Comparison of ENCODE assay signal across 16 cellular contexts in genomic region chr2:45554764-45555163, GRCh38. TPM values are rescaled to one million over a fixed set of nuclear protein-coding genes. Genes with fewer than 3 reads are reported as not detected.
DNase-seq lines count a peak whose midpoint lies in the region; ATAC-seq, FAIRE-seq and TF ChIP-seq lines count a peak whose summit lies in the region.
"Had no signal": no experiment of that assay in that cellular context is flagged by ENCODE, and none has a peak within 500 bp of the region (broad histone marks: within the 10 kb centered on the region; RNA-seq: fewer than 3 reads in every experiment).

No MANE protein-coding gene starts in this region.

- H2AFZ ChIP-seq in ACC112 (ENCODE audit: low read length, unreplicated experiment) = no peak overlapping the region
- no peak overlapping the region for H2AFZ ChIP-seq in PC-9
- H2AFZ ChIP-seq: parathyroid adenoma had no signal

- H3K36me3 Mint-ChIP-seq in activated naive CD8-positive, alpha-beta T cell = peaks cover 31% of the 10 kb centered on the region

- H3K9me3 ChIP-seq in BE2C (no peaks in the 10 kb centered on the region), PC-9 (ENCODE audit: insufficient read depth, low read depth) (no peaks in the 10 kb centered on the region)
- H3K9me3 ChIP-seq: heart right ventricle, lower lobe of right lung, SJCRH30 had no signal

- no peaks in the 10 kb centered on the region for H3K9me2 ChIP-seq in PC-9 (ENCODE audit: insufficient read depth)

- H3F3A ChIP-seq in PC-9 (ENCODE audit: insufficient read depth, low read depth) = no peaks in the 10 kb centered on the region

- CTCF ChIA-PET in PC-9 (lab: Charles Lee) = interaction anchor here (0.6 kb wide), 1 partner anchor 65 kb away, joined by 3 read pairs; no protein-coding TSS in a partner anchor

- no peak for TF ChIP-seq CTCF in BE2C (IDR thresholded peaks at IDR 0.05; ENCODE audit: low read depth, low read length)
- no peak for TF ChIP-seq CTCF in PC-9 (conservative IDR thresholded peaks at IDR 0.05)

- peaks cover 2% of the 10 kb centered on the region for H3K79me2 ChIP-seq in ACC112 (ENCODE audit: control insufficient read depth, insufficient read depth, low read length, unreplicated experiment)
- H3K79me2 ChIP-seq in PC-9 (ENCODE audit: low read depth) = no peaks in the 10 kb centered on the region

- peak overlapping the region; percentile 87 for H3K27ac ChIP-seq in ACC112 (ENCODE audit: low read depth, low read length)
- no peak overlapping the region for H3K27ac ChIP-seq in PC-9
- H3K27ac ChIP-seq: dorsolateral prefrontal cortex, heart right ventricle, lower lobe of right lung, parathyroid adenoma, SJCRH30 had no signal

- ATAC-seq in GM21529 (IDR thresholded peaks at IDR 0.05; ENCODE audit: unreplicated experiment) = no peak
- ATAC-seq: heart right ventricle, HepG2, lower lobe of right lung had no signal

- no peak overlapping the region for H3K4me2 ChIP-seq in PC-9

- peak overlapping the region; percentile 47 for H3K27ac Mint-ChIP-seq in activated naive CD8-positive, alpha-beta T cell

- H4K20me1 ChIP-seq in PC-9 (ENCODE audit: insufficient read depth) = no peaks in the 10 kb centered on the region

- peaks cover 20% of the 10 kb centered on the region for H3K4me1 Mint-ChIP-seq in activated naive CD8-positive, alpha-beta T cell (ENCODE audit: low read depth)

- no TSS peak for BruUV-seq in PC-9 (replicated peaks; lab: Mats Ljungman, UMichigan)

- POLR2A ChIA-PET in PC-9 (lab: Charles Lee; ENCODE audit: unreplicated experiment) = no interaction called here

- intact Hi-C loops in PC-9 (cut with micrococcal nuclease; ENCODE audit: unreplicated experiment) = no loop called here

- no peak overlapping the region for H3K4me3 Mint-ChIP-seq in activated naive CD8-positive, alpha-beta T cell

- peaks cover 20% of the 10 kb centered on the region; the same call in 1 of the 2 replicates for H3K36me3 ChIP-seq in ACC112 (ENCODE audit: insufficient read depth, low read length)
- H3K36me3 ChIP-seq in BE2C = no peaks in the 10 kb centered on the region; the same call in 1 of the 2 replicates
- peaks cover 13% of the 10 kb centered on the region; the same call in 1 of the 2 replicates for H3K36me3 ChIP-seq in PC-9 (ENCODE audit: low read depth)

- no peaks in the 10 kb centered on the region for H3K27me3 Mint-ChIP-seq in activated naive CD8-positive, alpha-beta T cell

- DNase-seq in H54 (ENCODE audit: insufficient read length, low spot score) = no peak
- DNase-seq in fibroblast of the conjunctiva (ENCODE audit: low read depth) = peak; percentile 18
- DNase-seq in NCI-H2029 treated with DMSO at 0.1 percent for 48 hours (lab: John Stamatoyannopoulos, UW) = no peak
- no peak for DNase-seq in BE2C
- DNase-seq in PC-9 = no peak
- DNase-seq: dorsolateral prefrontal cortex, heart right ventricle, lower lobe of right lung, NCI-H1694 treated with DMSO at 0.1 percent for 48 hours, NCI-H748 treated with DMSO at 0.1 percent for 48 hours, SJCRH30 had no signal

- peak; percentile 96 for FAIRE-seq in H54 (lab: Jason Lieb, UNC)
- FAIRE-seq: HepG2 had no signal

- H3K27me3 ChIP-seq in ACC112 (ENCODE audit: insufficient read depth, low read length) (no peaks in the 10 kb centered on the region), BE2C (no peaks in the 10 kb centered on the region), PC-9 (ENCODE audit: insufficient read depth, low read depth) (no peaks in the 10 kb centered on the region)
- H3K27me3 ChIP-seq: dorsolateral prefrontal cortex, heart right ventricle, SJCRH30 had no signal

- H3K4me1 ChIP-seq in ACC112 (ENCODE audit: control insufficient read depth, insufficient read depth, low read length, unreplicated experiment) (peaks cover 32% of the 10 kb centered on the region), BE2C (no peaks in the 10 kb centered on the region), PC-9 (replicated peaks; ENCODE audit: insufficient read depth) (0 out of 2 replicates have a peak, but pooled peaks cover 7% of the 10 kb centered on the region)
- H3K4me1 ChIP-seq: lower lobe of right lung, SJCRH30 had no signal

- H3K4me3 ChIP-seq in ACC112 (ENCODE audit: low read depth, low read length) (peak overlapping the region; percentile 27; the same call in 1 of the 2 replicates), BE2C (ENCODE audit: low read depth, low read length) (no peak overlapping the region), PC-9 (no peak overlapping the region)
- H3K4me3 ChIP-seq: dorsolateral prefrontal cortex, heart right ventricle, lower lobe of right lung, SJCRH30 had no signal

- peaks cover 4% of the 10 kb centered on the region for H3K9me3 Mint-ChIP-seq in activated naive CD8-positive, alpha-beta T cell (ENCODE audit: low read depth)

- TF ChIP-seq POLR2A in H54 (IDR thresholded peaks at IDR 0.05; ENCODE audit: low read depth, low read length) = no peak

RNA-seq across cellular contexts. Expression of gene SRBD1, which starts 56.3 kb away (rescaled TPM):
- polyA plus RNA-seq in BE2C (2012; ENCODE audit: insufficient read depth, insufficient read length, low read depth) = 4.1 TPM
- total RNA-seq in PC-9 (2021) = 17.8 and 20.9 TPM in 2 replicates
